In the genomic region with DNA sequence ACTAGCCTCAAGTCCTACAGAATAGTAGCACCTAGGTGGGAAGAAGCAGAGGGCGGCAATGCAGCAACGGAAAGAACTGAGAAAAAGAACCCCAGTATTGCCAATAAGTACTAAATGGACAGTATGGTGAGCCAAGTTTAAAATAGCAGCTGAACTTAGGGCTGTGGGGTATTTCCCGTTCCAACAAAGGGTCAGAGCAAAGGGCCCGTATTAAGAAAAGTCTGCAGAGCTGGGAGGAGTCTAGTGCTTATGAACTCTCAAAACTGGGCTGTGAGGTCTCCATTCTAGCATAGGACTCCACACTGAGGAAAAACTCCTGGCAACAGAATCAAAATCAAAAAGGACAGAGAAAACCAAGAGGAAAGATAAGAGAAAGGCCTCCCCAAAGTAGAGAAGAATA, we compare ENCODE assay signal across 19 cellular contexts.
DNase-seq lines count a peak whose midpoint lies in the region; ATAC-seq and TF ChIP-seq lines count a peak whose summit lies in the region.
"Had no signal": no experiment of that assay in that cellular context is flagged by ENCODE, and none has a peak within 500 bp of the region (broad histone marks: within the 10 kb centered on the region; RNA-seq: fewer than 3 reads in every experiment).

No MANE protein-coding gene starts in this region.

- no peak overlapping the region for H3K4me3 Mint-ChIP-seq in activated naive CD4-positive, alpha-beta T cell treated with anti-CD3 and anti-CD28 coated beads, Interleukin-2, amount 50 U/mL, for 24 hours
- H3K4me3 Mint-ChIP-seq in chondrocyte (ENCODE audit: unreplicated experiment) = no peak overlapping the region
- no peak overlapping the region for H3K4me3 Mint-ChIP-seq in nephron
- no peak overlapping the region for H3K4me3 Mint-ChIP-seq in HFFc6
- H3K4me3 Mint-ChIP-seq: CD4-positive, alpha-beta T cell had no signal

- no peaks in the 10 kb centered on the region for H3K27me3 Mint-ChIP-seq in activated naive CD4-positive, alpha-beta T cell treated with anti-CD3 and anti-CD28 coated beads, Interleukin-2, amount 50 U/mL, for 24 hours
- H3K27me3 Mint-ChIP-seq in chondrocyte (ENCODE audit: low read depth) = no peaks in the 10 kb centered on the region
- peaks cover 11% of the 10 kb centered on the region for H3K27me3 Mint-ChIP-seq in nephron (ENCODE audit: low read depth)
- no peaks in the 10 kb centered on the region; the same call in 1 of the 2 replicates for H3K27me3 Mint-ChIP-seq in HFFc6 (ENCODE audit: insufficient read depth)
- H3K27me3 Mint-ChIP-seq: CD4-positive, alpha-beta T cell had no signal

- no peak for ATAC-seq in GM18519 (IDR thresholded peaks at IDR 0.05; ENCODE audit: low FRiP score, unreplicated experiment)
- ATAC-seq: GM12878 had no signal

- peak overlapping the region; percentile 63 for H3K27ac Mint-ChIP-seq in activated naive CD4-positive, alpha-beta T cell treated with anti-CD3 and anti-CD28 coated beads, Interleukin-2, amount 50 U/mL, for 24 hours
- peak overlapping the region; percentile 29 for H3K27ac Mint-ChIP-seq in chondrocyte (ENCODE audit: unreplicated experiment)
- peak overlapping the region in 2 of 3 experiments; percentile 16 to 28 for H3K27ac Mint-ChIP-seq in nephron
- no peak overlapping the region for H3K27ac Mint-ChIP-seq in HFFc6

- no peak for DNase-seq in activated naive CD4-positive, alpha-beta T cell (lab: John Stamatoyannopoulos, UW)
- DNase-seq in chondrocyte (ENCODE audit: low spot score) = no peak
- DNase-seq in NCI-H2081 treated with DMSO at 0.1 percent for 48 hours (lab: John Stamatoyannopoulos, UW) = no peak
- no peak for DNase-seq in HFFc6
- DNase-seq: BE2C; Calu3; CD4-positive, alpha-beta T cell; DMS53; EL; NCI-H1105 treated with DMSO at 0.1 percent for 48 hours; NCI-H1694; NCI-H510A treated with DMSO at 0.1 percent for 48 hours; NCI-H774; RPMI8226; SHP77 treated with DMSO at 0.1 percent for 48 hours had no signal

- no peaks in the 10 kb centered on the region for H3K9me3 Mint-ChIP-seq in activated naive CD4-positive, alpha-beta T cell treated with anti-CD3 and anti-CD28 coated beads, Interleukin-2, amount 50 U/mL, for 24 hours
- H3K9me3 Mint-ChIP-seq in chondrocyte (ENCODE audit: low read depth) (no peaks in the 10 kb centered on the region), nephron (peaks cover 7% of the 10 kb centered on the region), HFFc6 (peaks cover 12% of the 10 kb centered on the region)
- H3K9me3 Mint-ChIP-seq: CD4-positive, alpha-beta T cell had no signal

- H3K36me3 Mint-ChIP-seq in activated naive CD4-positive, alpha-beta T cell treated with anti-CD3 and anti-CD28 coated beads, Interleukin-2, amount 50 U/mL, for 24 hours = peaks cover 31% of the 10 kb centered on the region
- H3K36me3 Mint-ChIP-seq in chondrocyte (ENCODE audit: low read depth) (peaks cover 25% of the 10 kb centered on the region), nephron (ENCODE audit: low read depth) (peaks cover 48% of the 10 kb centered on the region), HFFc6 (ENCODE audit: low read depth) (peaks cover 16% of the 10 kb centered on the region)

- TF ChIP-seq CTCF in chondrocyte (IDR thresholded peaks at IDR 0.05) (no peak), nephron (IDR thresholded peaks at IDR 0.05; ENCODE audit: unreplicated experiment in 3 of 3) (no peak), HFFc6 (IDR thresholded peaks at IDR 0.05) (no peak)

- peaks cover 50% of the 10 kb centered on the region for H3K4me1 Mint-ChIP-seq in activated naive CD4-positive, alpha-beta T cell treated with anti-CD3 and anti-CD28 coated beads, Interleukin-2, amount 50 U/mL, for 24 hours
- H3K4me1 Mint-ChIP-seq in chondrocyte (ENCODE audit: low read depth) = peaks cover 11% of the 10 kb centered on the region
- peaks cover 5% of the 10 kb centered on the region for H3K4me1 Mint-ChIP-seq in nephron
- no peaks in the 10 kb centered on the region for H3K4me1 Mint-ChIP-seq in HFFc6 (ENCODE audit: low read depth)
